ENCODE assay signal across 8 cellular contexts in the genomic region with DNA sequence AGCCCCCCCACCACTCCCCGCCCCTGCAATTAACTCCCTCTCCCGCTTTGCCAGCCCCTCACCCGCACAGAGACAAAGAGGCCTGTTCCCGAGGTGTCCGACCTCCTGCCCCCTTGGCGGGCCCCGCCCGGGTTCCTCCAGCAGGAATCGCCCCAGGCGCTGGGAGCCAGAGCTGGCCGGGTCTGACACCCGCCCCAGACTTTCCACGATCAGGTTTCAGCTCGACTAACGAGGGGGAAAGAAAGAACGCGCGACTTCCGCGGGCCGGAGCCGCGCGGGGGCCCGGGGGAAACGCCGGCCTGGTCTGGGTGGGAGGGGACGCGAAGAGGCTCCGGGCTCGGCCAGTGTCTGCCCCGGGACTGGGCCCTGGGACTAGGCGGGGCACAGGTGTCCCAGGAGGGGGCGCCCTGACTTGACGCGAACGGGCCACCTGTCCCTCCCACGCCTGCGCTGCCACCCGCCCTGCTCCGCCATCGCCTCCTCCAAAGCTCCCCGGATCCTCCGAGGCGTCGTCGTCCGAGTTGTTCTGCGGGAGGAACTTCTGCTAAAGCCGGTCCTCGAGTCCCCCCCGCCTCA. TPM values are rescaled to one million over a fixed set of nuclear protein-coding genes. Genes with fewer than 3 reads are reported as not detected.
A peak's percentile ranks its signal among the peaks of the same experiment; 100 is the strongest.
DNase-seq lines count a peak whose midpoint lies in the region; ATAC-seq and TF ChIP-seq lines count a peak whose summit lies in the region.

No MANE protein-coding gene starts in this region.

- no peaks in the 10 kb centered on the region for H3K36me3 ChIP-seq in GM23248 (ENCODE audit: low read depth)

- peak overlapping the region; percentile 20; the same call in 1 of the 2 replicates for H3K27ac ChIP-seq in GM23248
- peak overlapping the region; percentile 13 for H3K27ac ChIP-seq in right cardiac atrium (ENCODE audit: low read length)

- intact Hi-C loops in right cardiac atrium (cut with DNase I) = loop anchor here in 2 of 4 donors (5.0 to 10.0 kb wide), 2 partner anchors 58 to 60 kb away; a partner anchor contains a TSS

- peak; percentile 56 to 72 for ATAC-seq in right cardiac atrium

- no peaks in the 10 kb centered on the region for H3K9me3 Mint-ChIP-seq in activated naive CD8-positive, alpha-beta T cell treated with anti-CD3 and anti-CD28 coated beads for 36 hours

- H3K4me3 Mint-ChIP-seq in activated naive CD8-positive, alpha-beta T cell treated with anti-CD3 and anti-CD28 coated beads for 36 hours = no peak overlapping the region

- no peak overlapping the region for H3K27ac Mint-ChIP-seq in activated naive CD8-positive, alpha-beta T cell treated with anti-CD3 and anti-CD28 coated beads for 36 hours

- H3K4me3 ChIP-seq in GM23248 = peak overlapping the region; percentile 70
- H3K4me3 ChIP-seq in right cardiac atrium (ENCODE audit: low read length) = peak overlapping the region; percentile 47
- H3K4me3 ChIP-seq in skeletal muscle cell (ENCODE audit: low read depth, low read length) = peak overlapping the region; percentile 28

- 2 to 5% methylated on average over 32 to 50 of the region's 52 CpGs for WGBS in GM23248 (ENCODE audit: low coverage in 1 of 2, low lambda C conversion rate in 2 of 2, missing lambda C conversion rate in 2 of 2), 2 experiments
- WGBS in right cardiac atrium = 2% methylated on average over 52 of the region's 52 CpGs

- H3F3A ChIP-seq in GM23248 (ENCODE audit: insufficient read depth) = peaks cover 19% of the 10 kb centered on the region

- in situ Hi-C loops in GM23248 (cut with MboI) = loop anchor here (25.0 kb wide), 1 partner anchor 430 kb away; no protein-coding TSS in a partner anchor

- H3K27me3 ChIP-seq in GM23248 (replicated peaks; ENCODE audit: insufficient read depth) = peaks cover 17% of the 10 kb centered on the region; the same call in 1 of the 2 replicates
- H3K27me3 ChIP-seq in right cardiac atrium (ENCODE audit: control insufficient read depth, insufficient read depth) = no peaks in the 10 kb centered on the region

- H3K4me2 ChIP-seq in GM23248 (ENCODE audit: unreplicated experiment) = peak overlapping the region; percentile 85

- TF ChIP-seq POLR2A in erythroblast (IDR thresholded peaks at IDR 0.05; ENCODE audit: low read length) = no peak

- no peaks in the 10 kb centered on the region for H3K36me3 Mint-ChIP-seq in activated naive CD8-positive, alpha-beta T cell treated with anti-CD3 and anti-CD28 coated beads for 36 hours

- H2AFZ ChIP-seq in GM23248 = peak overlapping the region; percentile 60

- peaks cover 32% of the 10 kb centered on the region for H3K4me1 ChIP-seq in GM23248 (ENCODE audit: insufficient read depth)
- peaks cover 2% of the 10 kb centered on the region for H3K4me1 ChIP-seq in right cardiac atrium (ENCODE audit: control insufficient read depth, insufficient read depth, low read length)

- H3K27me3 Mint-ChIP-seq in activated naive CD8-positive, alpha-beta T cell treated with anti-CD3 and anti-CD28 coated beads for 36 hours = peaks cover 56% of the 10 kb centered on the region

- H3K79me2 ChIP-seq in GM23248 (ENCODE audit: insufficient read depth) = no peaks in the 10 kb centered on the region

- H4K20me1 ChIP-seq in GM23248 (ENCODE audit: insufficient read depth) = no peaks in the 10 kb centered on the region

- no peaks in the 10 kb centered on the region for H3K9me3 ChIP-seq in GM23248 (ENCODE audit: low read depth)
- no peaks in the 10 kb centered on the region for H3K9me3 ChIP-seq in right cardiac atrium (ENCODE audit: control insufficient read depth, low read length)

- peak; percentile 45 for DNase-seq in DMS153 (lab: John Stamatoyannopoulos, UW)
- DNase-seq in GM23248 = peak; percentile 68
- peak; percentile 91 for DNase-seq in NCI-H69 (lab: John Stamatoyannopoulos, UW)
- DNase-seq in activated naive CD8-positive, alpha-beta T cell treated with anti-CD3 and anti-CD28 coated beads for 36 hours = peak; percentile 56
- DNase-seq in right cardiac atrium = peak; percentile 59 to 86 (median 84)
- DNase-seq in skeletal muscle cell (ENCODE audit: low read depth) = no peak
- no peak for DNase-seq in HCEC 1CT
- DNase-seq in erythroblast (lab: John Stamatoyannopoulos, UW) = no peak

- H3K9ac ChIP-seq in GM23248 = peak overlapping the region; percentile 50

- peaks cover 3% of the 10 kb centered on the region for H3K4me1 Mint-ChIP-seq in activated naive CD8-positive, alpha-beta T cell treated with anti-CD3 and anti-CD28 coated beads for 36 hours

- H3K9me2 ChIP-seq in GM23248 (ENCODE audit: insufficient read depth) = no peaks in the 10 kb centered on the region

RNA-seq across cellular contexts. Expression of a gene that starts 36.3 kb away (rescaled TPM):
- total RNA-seq in GM23248 (2014; rRNA removed; shearing (Covaris generic)) = 1.9 TPM in 2 replicates
- polyA plus RNA-seq in GM23248 (2016; fragmentation: Nextera tagmentation; extraction: Ambion mirVana) (1.6 and 1.8 TPM in 2 replicates), right cardiac atrium (1.6 TPM)
- total RNA-seq in activated naive CD8-positive, alpha-beta T cell treated with anti-CD3 and anti-CD28 coated beads for 36 hours = 1 to 10 TPM; 1.3 to 2.3 TPM
- total RNA-seq in right cardiac atrium = 1 to 10 TPM; 2.2 to 2.8 (median 2.5) TPM

RNA-seq across cellular contexts. Expression of a gene that starts 59.8 kb away (rescaled TPM):
- total RNA-seq in GM23248 (2014; rRNA removed; shearing (Covaris generic)) = 0.76 and 0.97 TPM in 2 replicates
- polyA plus RNA-seq in GM23248 (2016; fragmentation: Nextera tagmentation; extraction: Ambion mirVana) (1.0 and 1.7 TPM in 2 replicates), right cardiac atrium (1.9 TPM)
- total RNA-seq in activated naive CD8-positive, alpha-beta T cell treated with anti-CD3 and anti-CD28 coated beads for 36 hours = not detected
- 10 to 100 TPM in 3 of 4 donors, 1 to 10 TPM in 1; 9.5 to 16.4 (median 13.0) TPM for total RNA-seq in right cardiac atrium

Comparison
In these comparisons a context has a peak if more than half of its experiments do, and no peak if none do; other contexts are left out.
1. DNase-seq: peak in DMS153 (single experiment), GM23248 (single experiment), NCI-H69 (single experiment), activated naive CD8-positive, alpha-beta T cell treated with anti-CD3 and anti-CD28 coated beads for 36 hours (single experiment) and right cardiac atrium (3 of 3); none in skeletal muscle cell (single experiment), HCEC 1CT (single experiment) and erythroblast (0 of 2).
2. Peak in every context shown above with its lines, with median percentiles within 50 percentile points of each other: H3K4me3 ChIP-seq.